ENCODE assay signal across 16 cellular contexts in the genomic region with DNA sequence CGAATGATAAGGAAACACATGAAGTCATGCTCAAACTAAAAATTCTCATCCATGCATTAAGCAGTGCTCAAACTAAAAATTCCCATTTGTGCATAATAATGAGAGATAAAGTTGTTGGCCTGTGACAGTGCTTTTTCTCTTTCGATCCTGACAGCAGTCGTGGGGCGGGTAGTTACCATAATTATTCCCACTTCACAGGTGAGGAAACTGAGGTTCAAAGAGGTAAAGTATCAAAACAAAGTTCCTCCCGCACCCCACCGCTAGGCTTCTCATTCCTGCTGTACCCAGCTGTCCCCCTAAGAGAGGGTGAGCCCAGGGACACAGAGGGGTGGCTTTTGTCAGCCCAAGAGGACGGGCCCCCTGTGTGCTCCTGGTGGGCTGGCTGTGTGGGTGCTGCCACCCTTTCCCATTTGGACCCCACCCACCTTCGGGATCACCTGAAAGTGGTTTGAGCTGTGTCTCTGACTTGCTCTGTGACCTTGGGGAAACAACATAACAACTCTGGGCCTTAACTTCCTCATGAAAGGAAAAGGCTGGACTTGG.
"Had no signal": no experiment of that assay in that cellular context is flagged by ENCODE, and none has a peak within 500 bp of the region (broad histone marks: within the 10 kb centered on the region; RNA-seq: fewer than 3 reads in every experiment).

No MANE protein-coding gene starts in this region.

- H3K9me3 Mint-ChIP-seq: naive thymus-derived CD4-positive, alpha-beta T cell; stimulated activated memory B cell treated with anti-CD40 and anti-IgM and Interleukin-4, amounts not matched to agents 10 μg/mL and 1 μg/mL and 100 μg/mL, for 72 hours; stimulated activated naive CD8-positive, alpha-beta T cell treated with anti-CD3 and anti-CD28 coated beads, Interleukin-15, amount 100 ng/mL, for 72 hours had no signal

- H3K79me2 ChIP-seq: hepatocyte had no signal

- H3K27ac ChIP-seq: colonic mucosa, hepatocyte, ovary, testis, tibial nerve had no signal

- H3K4me3 ChIP-seq: colonic mucosa, hepatocyte, ovary, testis, tibial nerve had no signal

- H3K27me3 Mint-ChIP-seq: naive thymus-derived CD4-positive, alpha-beta T cell; stimulated activated memory B cell treated with anti-CD40 and anti-IgM and Interleukin-4, amounts not matched to agents 10 μg/mL and 1 μg/mL and 100 μg/mL, for 72 hours; stimulated activated naive CD8-positive, alpha-beta T cell treated with anti-CD3 and anti-CD28 coated beads, Interleukin-15, amount 100 ng/mL, for 72 hours had no signal

- H3K36me3 ChIP-seq: ovary had no signal

- ATAC-seq: naive thymus-derived CD4-positive, alpha-beta T cell; right cardiac atrium; stimulated activated memory B cell treated with anti-CD40 and anti-IgM and Interleukin-4, amounts not matched to agents 10 μg/mL and 1 μg/mL and 100 μg/mL, for 72 hours; stimulated activated naive CD8-positive, alpha-beta T cell treated with anti-CD3 and anti-CD28 coated beads, Interleukin-15, amount 100 ng/mL, for 72 hours had no signal

- H3K4me3 Mint-ChIP-seq: naive thymus-derived CD4-positive, alpha-beta T cell; stimulated activated memory B cell treated with anti-CD40 and anti-IgM and Interleukin-4, amounts not matched to agents 10 μg/mL and 1 μg/mL and 100 μg/mL, for 72 hours; stimulated activated naive CD8-positive, alpha-beta T cell treated with anti-CD3 and anti-CD28 coated beads, Interleukin-15, amount 100 ng/mL, for 72 hours had no signal

- H3K4me2 ChIP-seq: hepatocyte had no signal

- H3K27me3 ChIP-seq: colonic mucosa, hepatocyte, ovary, testis, tibial nerve had no signal

- H2AFZ ChIP-seq: hepatocyte had no signal

- H3K4me1 Mint-ChIP-seq: stimulated activated memory B cell treated with anti-CD40 and anti-IgM and Interleukin-4, amounts not matched to agents 10 μg/mL and 1 μg/mL and 100 μg/mL, for 72 hours had no signal

- H3K27ac Mint-ChIP-seq: naive thymus-derived CD4-positive, alpha-beta T cell; stimulated activated memory B cell treated with anti-CD40 and anti-IgM and Interleukin-4, amounts not matched to agents 10 μg/mL and 1 μg/mL and 100 μg/mL, for 72 hours had no signal

- H3K9me3 ChIP-seq: colonic mucosa, ovary, testis, tibial nerve had no signal

- DNase-seq: colonic mucosa; effector CD8-positive, alpha-beta T cell; foreskin melanocyte; head of caudate nucleus; kidney glomerular epithelial cell; naive thymus-derived CD4-positive, alpha-beta T cell; nucleus accumbens; ovary; right cardiac atrium; stimulated activated CD4-positive, alpha-beta T cell treated with anti-CD3 and anti-CD28 coated beads, Interleukin-4, amount 100 ng/mL, for 1 hour; stimulated activated CD8-positive, alpha-beta memory T cell treated with anti-CD3 and anti-CD28 coated beads, Interleukin-4, amount 100 ng/mL, for 48 hours; stimulated activated naive CD8-positive, alpha-beta T cell treated with anti-CD3 and anti-CD28 coated beads, Interleukin-15, amount 100 ng/mL, for 72 hours; testis had no signal

- H3K4me1 ChIP-seq: colonic mucosa had no signal
